Comparison of ENCODE assay signal across 8 cellular contexts in the genomic region with DNA sequence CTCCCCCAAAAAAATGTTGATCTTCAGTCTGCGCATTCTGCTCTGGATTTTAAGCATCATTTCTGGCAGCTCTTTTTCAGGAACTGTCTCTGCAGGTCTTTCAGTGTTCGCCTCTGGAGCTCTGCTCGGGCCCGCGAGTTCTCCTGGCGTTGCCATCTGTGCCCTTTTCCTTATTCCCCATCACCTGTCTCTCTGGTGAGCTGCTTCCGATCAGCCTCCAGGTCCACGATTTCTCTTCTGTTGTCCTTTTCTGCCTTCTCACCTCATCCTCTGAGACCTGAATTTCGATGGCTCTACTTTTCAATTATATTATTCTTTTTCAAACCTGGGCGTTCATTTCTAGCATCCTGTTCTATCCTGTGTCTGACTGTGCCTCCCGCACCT. TPM values are rescaled to one million over a fixed set of nuclear protein-coding genes. Genes with fewer than 3 reads are reported as not detected.
DNase-seq lines count a peak whose midpoint lies in the region; ATAC-seq, FAIRE-seq and TF ChIP-seq lines count a peak whose summit lies in the region.

No MANE protein-coding gene starts in this region.

- H3K27ac ChIP-seq in iPS DF 6.9 (ENCODE audit: low read length) = no peak overlapping the region

- peaks cover 4% of the 10 kb centered on the region for H3K4me1 ChIP-seq in iPS DF 6.9 (ENCODE audit: control insufficient read depth, insufficient read depth, low read length)

- no peak for FAIRE-seq in GM19239 (lab: Jason Lieb, UNC)

- H3K27me3 Mint-ChIP-seq in activated CD8-positive, alpha-beta T cell treated with anti-CD3 and anti-CD28 coated beads for 36 hours = no peaks in the 10 kb centered on the region
- H3K27me3 Mint-ChIP-seq in stimulated activated memory B cell treated with anti-CD40 and anti-IgM and Interleukin-4, amounts not matched to agents 10 μg/mL and 1 μg/mL and 100 μg/mL, for 72 hours = no peaks in the 10 kb centered on the region

- CTCF ChIA-PET in activated CD8-positive, alpha-beta T cell treated with anti-CD3 and anti-CD28 coated beads for 36 hours (lab: Charles Lee) = interaction anchor here (1.3 to 1.8 kb wide), 4 partner anchors 19 to 246 kb away, joined by 3 to 9 read pairs (median 5); no protein-coding TSS in a partner anchor

- POLR2A ChIA-PET in activated CD8-positive, alpha-beta T cell treated with anti-CD3 and anti-CD28 coated beads for 36 hours (lab: Charles Lee) = interaction anchor here (0.7 to 2.0 kb wide), 3 partner anchors 9 to 148 kb away, joined by 3 to 9 read pairs (median 8); no protein-coding TSS in a partner anchor

- DNase-seq in DMS153 treated with DMSO at 0.1 percent for 48 hours (lab: John Stamatoyannopoulos, UW; ENCODE audit: unreplicated experiment) (peak; percentile 55), DMS153 (lab: John Stamatoyannopoulos, UW) (no peak), iPS DF 6.9 (ENCODE audit: low read depth, low spot score) (no peak), DMS114 treated with DMSO at 0.1 percent for 48 hours (lab: John Stamatoyannopoulos, UW; ENCODE audit: unreplicated experiment) (no peak), GM19239 (ENCODE audit: insufficient read length, low spot score) (no peak)
- no peak for DNase-seq in activated CD8-positive, alpha-beta T cell treated with anti-CD3 and anti-CD28 coated beads for 36 hours

- H3K4me1 Mint-ChIP-seq in activated CD8-positive, alpha-beta T cell treated with anti-CD3 and anti-CD28 coated beads for 36 hours (ENCODE audit: low read depth) = peaks cover 11% of the 10 kb centered on the region
- peaks cover 20% of the 10 kb centered on the region for H3K4me1 Mint-ChIP-seq in stimulated activated memory B cell treated with anti-CD40 and anti-IgM and Interleukin-4, amounts not matched to agents 10 μg/mL and 1 μg/mL and 100 μg/mL, for 72 hours

- H3K36me3 Mint-ChIP-seq in activated CD8-positive, alpha-beta T cell treated with anti-CD3 and anti-CD28 coated beads for 36 hours (ENCODE audit: low read depth) = no peaks in the 10 kb centered on the region
- H3K36me3 Mint-ChIP-seq in stimulated activated memory B cell treated with anti-CD40 and anti-IgM and Interleukin-4, amounts not matched to agents 10 μg/mL and 1 μg/mL and 100 μg/mL, for 72 hours = no peaks in the 10 kb centered on the region

- 0 out of 2 replicates have a peak, but pooled peaks cover 2% of the 10 kb centered on the region for H3K36me3 ChIP-seq in iPS DF 6.9 (ENCODE audit: control insufficient read depth, insufficient read depth, low read length)

- peak overlapping the region; percentile 79 for H3K4me3 Mint-ChIP-seq in activated CD8-positive, alpha-beta T cell treated with anti-CD3 and anti-CD28 coated beads for 36 hours
- peak overlapping the region; percentile 87 for H3K4me3 Mint-ChIP-seq in stimulated activated memory B cell treated with anti-CD40 and anti-IgM and Interleukin-4, amounts not matched to agents 10 μg/mL and 1 μg/mL and 100 μg/mL, for 72 hours

- H3K27me3 ChIP-seq in iPS DF 6.9 (ENCODE audit: control insufficient read depth, insufficient read depth, low read length) = no peaks in the 10 kb centered on the region

- no CpG with 5 or more reads among the region's 11 CpGs for WGBS in iPS DF 6.9 (ENCODE audit: insufficient coverage, insufficient read length)

- peak overlapping the region; percentile 90 for H3K27ac Mint-ChIP-seq in activated CD8-positive, alpha-beta T cell treated with anti-CD3 and anti-CD28 coated beads for 36 hours
- H3K27ac Mint-ChIP-seq in stimulated activated memory B cell treated with anti-CD40 and anti-IgM and Interleukin-4, amounts not matched to agents 10 μg/mL and 1 μg/mL and 100 μg/mL, for 72 hours = peak overlapping the region; percentile 89

- ATAC-seq in activated CD8-positive, alpha-beta T cell treated with anti-CD3 and anti-CD28 coated beads for 36 hours = no peak
- no peak for ATAC-seq in stimulated activated memory B cell treated with anti-CD40 and anti-IgM and Interleukin-4, amounts not matched to agents 10 μg/mL and 1 μg/mL and 100 μg/mL, for 72 hours
- no peak for ATAC-seq in HG03135 (IDR thresholded peaks at IDR 0.05; ENCODE audit: unreplicated experiment)

- H3K9me3 Mint-ChIP-seq in activated CD8-positive, alpha-beta T cell treated with anti-CD3 and anti-CD28 coated beads for 36 hours = no peaks in the 10 kb centered on the region
- H3K9me3 Mint-ChIP-seq in stimulated activated memory B cell treated with anti-CD40 and anti-IgM and Interleukin-4, amounts not matched to agents 10 μg/mL and 1 μg/mL and 100 μg/mL, for 72 hours = no peaks in the 10 kb centered on the region

- peak overlapping the region; percentile 83; the same call in 1 of the 2 replicates for H3K4me3 ChIP-seq in iPS DF 6.9 (ENCODE audit: low read length)

- no peaks in the 10 kb centered on the region for H3K9me3 ChIP-seq in iPS DF 6.9 (ENCODE audit: control insufficient read depth, insufficient read depth, low read length)

- no peak for TF ChIP-seq CTCF in activated CD8-positive, alpha-beta T cell treated with anti-CD3 and anti-CD28 coated beads for 36 hours (IDR thresholded peaks at IDR 0.05)

- intact Hi-C loops in activated CD8-positive, alpha-beta T cell treated with anti-CD3 and anti-CD28 coated beads for 36 hours (cut with micrococcal nuclease) = no loop called here

RNA-seq across cellular contexts. Expression of a gene that starts 0.6 kb away (rescaled TPM):
- total RNA-seq in activated CD8-positive, alpha-beta T cell treated with anti-CD3 and anti-CD28 coated beads for 36 hours = 1 to 10 TPM in 1 of 2 experiments, under 1 TPM in 1; 0.92 to 1.0 TPM

RNA-seq across cellular contexts. Expression of a gene that starts 41.7 kb away (rescaled TPM):
- total RNA-seq in activated CD8-positive, alpha-beta T cell treated with anti-CD3 and anti-CD28 coated beads for 36 hours = 10 to 100 TPM; 66.6 to 70.9 TPM
